1 cellular context compared by ENCODE assay signal in genomic region chr3:66489577-66489976, GRCh38.
TF ChIP-seq lines count a peak whose summit lies in the region.

No MANE protein-coding gene starts in this region.

TF ChIP-seq in WTC11, 78 proteins besides CTCF, POLR2A, EP300 and RAD21 (continued from another document):
- TF ChIP-seq STAT6 (CRISPR knock-in tag; conservative IDR thresholded peaks at IDR 0.05; ENCODE audit: low read depth) (no peak), USF2 (CRISPR knock-in tag; IDR thresholded peaks at IDR 0.05) (no peak), ELF4 (CRISPR knock-in tag; IDR thresholded peaks at IDR 0.05; ENCODE audit: low read depth) (no peak), ZNF396 (CRISPR knock-in tag; IDR thresholded peaks at IDR 0.05; ENCODE audit: borderline replicate concordance) (no peak), PREB (CRISPR knock-in tag; IDR thresholded peaks at IDR 0.05; ENCODE audit: borderline replicate concordance) (no peak), GRHL2 (CRISPR knock-in tag; IDR thresholded peaks at IDR 0.05; ENCODE audit: insufficient replicate concordance, severe bottlenecking) (no peak), PRRX2 (CRISPR knock-in tag; IDR thresholded peaks at IDR 0.05) (no peak), ZMAT4 (CRISPR knock-in tag; IDR thresholded peaks at IDR 0.05) (no peak), ESRRA (CRISPR knock-in tag; IDR thresholded peaks at IDR 0.05; ENCODE audit: borderline replicate concordance) (no peak), E2F4 (CRISPR knock-in tag; IDR thresholded peaks at IDR 0.05; ENCODE audit: borderline replicate concordance, low read depth) (no peak), PRDM15 (CRISPR knock-in tag; IDR thresholded peaks at IDR 0.05) (no peak), SOX15 (CRISPR knock-in tag; IDR thresholded peaks at IDR 0.05) (no peak), ZNF671 (CRISPR knock-in tag; IDR thresholded peaks at IDR 0.05) (no peak), ZNF425 (CRISPR knock-in tag; conservative IDR thresholded peaks at IDR 0.05) (no peak), ZNF532 (CRISPR knock-in tag; IDR thresholded peaks at IDR 0.05; ENCODE audit: borderline replicate concordance) (no peak)
